7 cellular contexts compared by ENCODE assay signal in the genomic region with DNA sequence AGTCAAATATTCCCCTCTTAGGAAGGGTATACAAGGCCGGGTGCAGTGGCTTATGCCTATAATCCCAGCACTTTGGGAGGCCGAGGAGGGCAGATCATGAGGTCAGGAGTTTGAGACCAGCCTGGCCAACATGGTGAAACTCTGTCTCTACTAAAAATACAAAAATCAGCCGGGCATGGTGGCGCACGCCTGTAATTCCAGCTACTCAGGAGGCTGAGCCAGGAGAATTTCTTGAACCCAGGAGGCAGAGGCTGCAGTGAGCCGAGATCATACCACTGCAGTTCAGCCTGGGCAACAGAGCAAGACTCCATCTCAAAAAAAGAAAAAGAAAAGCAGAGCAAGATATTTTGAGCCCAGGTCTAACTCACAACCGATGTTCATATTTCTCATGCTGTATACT. TPM values are rescaled to one million over a fixed set of nuclear protein-coding genes. Genes with fewer than 3 reads are reported as not detected.
"Had no signal": no experiment of that assay in that cellular context is flagged by ENCODE, and none has a peak within 500 bp of the region (broad histone marks: within the 10 kb centered on the region; RNA-seq: fewer than 3 reads in every experiment).

No MANE protein-coding gene starts in this region.

RNA-seq across cellular contexts. Expression of a gene that starts 37.5 kb away (rescaled TPM):
- total RNA-seq: hepatocyte, liver, mammary epithelial cell, psoas muscle, transverse colon, vagina had no signal
- polyA plus RNA-seq: hepatocyte, liver, mammary epithelial cell, neural cell had no signal
